10 cellular contexts compared by ENCODE assay signal in genomic region chr4:56910172-56910967, GRCh38. TPM values are rescaled to one million over a fixed set of nuclear protein-coding genes. Genes with fewer than 3 reads are reported as not detected.
DNase-seq lines count a peak whose midpoint lies in the region; ATAC-seq, FAIRE-seq and TF ChIP-seq lines count a peak whose summit lies in the region.
"Had no signal": no experiment of that assay in that cellular context is flagged by ENCODE, and none has a peak within 500 bp of the region (broad histone marks: within the 10 kb centered on the region; RNA-seq: fewer than 3 reads in every experiment).

No MANE protein-coding gene starts in this region.

- H3K79me1 ChIP-seq in mesenchymal stem cell (replicated peaks; ENCODE audit: low read length, poor library complexity, severe bottlenecking): no peaks in the 10 kb centered on the region

- H2BK12ac ChIP-seq in mesenchymal stem cell (ENCODE audit: low read length in 2 of 2): no peak overlapping the region

- CTCF ChIA-PET in A549 (lab: Yijun Ruan, JAX) (interaction anchor here (0.6 kb wide), 1 partner anchor 111 kb away, joined by 3 read pairs; no protein-coding TSS in a partner anchor), HEK293T (lab: Yijun Ruan, JAX) (no interaction called here)

- DNase-seq in A549 (ENCODE audit: low read depth in 1 of 2, low spot score in 1 of 2) (no peak), HEK293T (ENCODE audit: extremely low spot score) (no peak), astrocyte of the cerebellum (ENCODE audit: low read depth) (no peak), mesenchymal stem cell (no peak), NCI-H1105 treated with DMSO at 0.1 percent for 48 hours (lab: John Stamatoyannopoulos, UW) (no peak), GM20000 (ENCODE audit: low spot score) (no peak), BE2C (no peak), colonic mucosa (no peak)

- H2BK120ac ChIP-seq in mesenchymal stem cell (ENCODE audit: low read depth, low read length): no peak overlapping the region

- H3K4me2 ChIP-seq in A549 (peak overlapping the region; percentile 82), mesenchymal stem cell (ENCODE audit: low read length, poor library complexity, severe bottlenecking) (peak overlapping the region; percentile 43)

- H3K27ac ChIP-seq in A549 (peak overlapping the region; percentile 92 to 99; a peak in 5 of 6 replicates), mesenchymal stem cell (ENCODE audit: low read length, poor library complexity, severe bottlenecking) (no peak overlapping the region), colonic mucosa (no peak overlapping the region)

- FAIRE-seq in A549 (lab: Jason Lieb, UNC): no peak
- FAIRE-seq: HTR-8/SVneo, islet of Langerhans had no signal

- ATAC-seq in A549: no peak

- H3K4ac ChIP-seq in mesenchymal stem cell (ENCODE audit: low read depth in 1 of 2, low read length in 2 of 2): no peak overlapping the region

- no peak for TF ChIP-seq CTCF in A549 (IDR thresholded peaks at IDR 0.05)
- TF ChIP-seq CTCF in astrocyte of the cerebellum (IDR thresholded peaks at IDR 0.05; ENCODE audit: low read depth, low read length, missing control alignments): no peak
- no peak for TF ChIP-seq CTCF in GM20000 (IDR thresholded peaks at IDR 0.05; ENCODE audit: extremely low read depth, missing control alignments)
- no peak for TF ChIP-seq CTCF in BE2C (IDR thresholded peaks at IDR 0.05; ENCODE audit: low read depth, low read length)
- TF ChIP-seq CTCF in colonic mucosa (IDR thresholded peaks at IDR 0.05): no peak

- peaks cover 7 to 15% of the 10 kb centered on the region in 2 experiments for H3K36me3 ChIP-seq in mesenchymal stem cell (ENCODE audit: control insufficient read depth in 1 of 2, insufficient read depth in 2 of 2, low read depth in 1 of 2, low read length in 2 of 2)
- no peaks in the 10 kb centered on the region for H3K36me3 ChIP-seq in BE2C
- H3K36me3 ChIP-seq in colonic mucosa: no peaks in the 10 kb centered on the region

- no peak overlapping the region for H2BK5ac ChIP-seq in mesenchymal stem cell (ENCODE audit: low read depth, low read length, poor library complexity, severe bottlenecking)

- no peak overlapping the region for H3K14ac ChIP-seq in mesenchymal stem cell (ENCODE audit: low read length in 2 of 2)

- intact Hi-C loops in colonic mucosa (cut with DNase I): loop anchor here (10.0 kb wide), 1 partner anchor 54 kb away; no protein-coding TSS in a partner anchor

- H3K4me1 ChIP-seq in A549 (peaks cover 15% of the 10 kb centered on the region), mesenchymal stem cell (ENCODE audit: control insufficient read depth, insufficient read depth, low read depth, low read length) (peaks cover 9% of the 10 kb centered on the region), BE2C (no peaks in the 10 kb centered on the region), colonic mucosa (peaks cover 10% of the 10 kb centered on the region)

- H3K27me3 ChIP-seq in mesenchymal stem cell (ENCODE audit: control insufficient read depth in 1 of 2, insufficient read depth in 1 of 2, low read length in 2 of 2): peaks cover 4 to 6% of the 10 kb centered on the region in 2 experiments
- H3K27me3 ChIP-seq in BE2C: peaks cover 48% of the 10 kb centered on the region
- no peaks in the 10 kb centered on the region for H3K27me3 ChIP-seq in colonic mucosa

- POLR2A ChIA-PET in A549 (lab: Yijun Ruan, JAX): no interaction called here
- POLR2A ChIA-PET in HEK293T (lab: Yijun Ruan, JAX): interaction anchor here (1.0 kb wide), 1 partner anchor 68 kb away, joined by 5 read pairs; the partner anchor contains the start of gene POLR2B

- no peak for TF ChIP-seq RAD21 in A549 (conservative IDR thresholded peaks at IDR 0.05 in 1 of 2, IDR thresholded peaks at IDR 0.05 in 1 of 2)

- in situ Hi-C loops in astrocyte of the cerebellum (cut with HindIII; ENCODE audit: low sequenced_read_pairs): no loop called here

- H3K4me3 ChIP-seq in A549: peak overlapping the region; percentile 96
- peak overlapping the region; percentile 92 for H3K4me3 ChIP-seq in astrocyte of the cerebellum (ENCODE audit: low read depth, low read length)
- peak overlapping the region in 1 of 2 experiments; percentile 96 for H3K4me3 ChIP-seq in mesenchymal stem cell (ENCODE audit: insufficient read depth in 1 of 2, low read depth in 1 of 2, low read length in 2 of 2)
- H3K4me3 ChIP-seq in BE2C (ENCODE audit: low read depth, low read length): no peak overlapping the region
- H3K4me3 ChIP-seq in colonic mucosa: no peak overlapping the region

- H2AK5ac ChIP-seq in mesenchymal stem cell (ENCODE audit: low read length, severe bottlenecking): no peak overlapping the region

- H3K9ac ChIP-seq in mesenchymal stem cell (ENCODE audit: low read length) (peak overlapping the region; percentile 95), colonic mucosa (ENCODE audit: low read depth in 2 of 2, low read length in 2 of 2) (no peak overlapping the region)

- H2BK15ac ChIP-seq in mesenchymal stem cell (ENCODE audit: low read depth, poor library complexity, severe bottlenecking): no peak overlapping the region

- peak overlapping the region in 1 of 2 experiments; percentile 53 for H3K23ac ChIP-seq in mesenchymal stem cell (ENCODE audit: low read length in 2 of 2)

- 86% methylated on average over 6 of the region's 6 CpGs for WGBS in A549 (ENCODE audit: missing lambda C conversion rate)
- WGBS in mesenchymal stem cell: 73% methylated on average over 6 of the region's 6 CpGs

- no peak for TF ChIP-seq EP300 in A549 (IDR thresholded peaks at IDR 0.05)

- no peak overlapping the region for H3K18ac ChIP-seq in mesenchymal stem cell (ENCODE audit: low read depth in 1 of 2, low read length in 2 of 2)

- H2AFZ ChIP-seq in mesenchymal stem cell (ENCODE audit: low read depth, low read length): no peak overlapping the region

- no peak overlapping the region for H4K8ac ChIP-seq in mesenchymal stem cell (ENCODE audit: low read length)

- no peaks in the 10 kb centered on the region for H3K9me3 ChIP-seq in A549
- H3K9me3 ChIP-seq in mesenchymal stem cell (ENCODE audit: control insufficient read depth, low read length): no peaks in the 10 kb centered on the region
- H3K9me3 ChIP-seq in BE2C: no peaks in the 10 kb centered on the region
- no peaks in the 10 kb centered on the region for H3K9me3 ChIP-seq in colonic mucosa

- no peak overlapping the region for H4K91ac ChIP-seq in mesenchymal stem cell (ENCODE audit: low read length)

- no peak for TF ChIP-seq POLR2A in A549 (IDR thresholded peaks at IDR 0.05; ENCODE audit: low read length)

TF ChIP-seq in A549, 52 proteins besides CTCF, POLR2A, EP300 and RAD21 (continues in another document):
- no peak for TF ChIP-seq MAX (IDR thresholded peaks at IDR 0.05)
- no peak for TF ChIP-seq CHD2 (IDR thresholded peaks at IDR 0.05; ENCODE audit: low read length, partially characterized antibody)
- no peak for TF ChIP-seq GATA3 (IDR thresholded peaks at IDR 0.05; ENCODE audit: borderline replicate concordance)
- no peak for TF ChIP-seq TP53 (CRISPR knock-in tag; IDR thresholded peaks at IDR 0.05)
- TF ChIP-seq EHMT2 (IDR thresholded peaks at IDR 0.05; ENCODE audit: low read depth): no peak
- no peak for TF ChIP-seq KDM5A (IDR thresholded peaks at IDR 0.05)
- TF ChIP-seq ESRRA (IDR thresholded peaks at IDR 0.05; ENCODE audit: borderline replicate concordance, low read length): no peak
- no peak for TF ChIP-seq MAZ (IDR thresholded peaks at IDR 0.05; ENCODE audit: borderline replicate concordance, low read depth, low read length)
- no peak for TF ChIP-seq RNF2 (IDR thresholded peaks at IDR 0.05; ENCODE audit: borderline replicate concordance, low read depth)

TF ChIP-seq in HEK293T, 16 proteins besides CTCF, POLR2A, EP300 and RAD21:
- peak; percentile 78 for TF ChIP-seq PKNOX1 (IDR thresholded peaks at IDR 0.05)
- TF ChIP-seq HDGF (IDR thresholded peaks at IDR 0.05; ENCODE audit: borderline replicate concordance): no peak
- TF ChIP-seq ARNT (IDR thresholded peaks at IDR 0.05): no peak

RNA-seq across cellular contexts. Expression of gene REST, which starts 2.7 kb away (rescaled TPM):
- polyA plus RNA-seq in A549 (2011; rRNA removed): 18.4 and 18.6 TPM in 2 replicates
- 2.8 and 3.5 TPM in 2 replicates for polyA plus RNA-seq in A549 (2012; cell fraction: cytosol; rRNA removed)
- 2.2 and 2.6 TPM in 2 replicates for polyA plus RNA-seq in A549 (2012; cell fraction: nucleus; rRNA removed)
- polyA plus RNA-seq in A549 (2017; fragmentation: RNase III; extraction: RNeasy Plus Mini Kit Qiagen cat#74134 plus additional on column Dnase treatment): 7.4 to 8.8 TPM (median 8.2 TPM) in 3 replicates
- polyA minus RNA-seq in A549 (2011; rRNA and poly(A)+ RNA removed): 25.6 and 28.9 TPM in 2 replicates
- 20.9 TPM for polyA plus RNA-seq in mesenchymal stem cell (2013, experiment 1 of 2)
- 20.2 TPM for polyA plus RNA-seq in mesenchymal stem cell (2013, experiment 2 of 2)
- 0.06 TPM for polyA plus RNA-seq in BE2C (2012; ENCODE audit: insufficient read depth, insufficient read length, low read depth)
- 10 to 100 TPM; 27.8 to 31.9 TPM for total RNA-seq in colonic mucosa

Comparison
In these comparisons a context has a peak if more than half of its experiments do, and no peak if none do; other contexts are left out.
1. H3K27ac ChIP-seq: peak in A549 (2 of 2); none in mesenchymal stem cell (single experiment) and colonic mucosa (single experiment).
2. H3K4me3 ChIP-seq: peak in A549 (single experiment) and astrocyte of the cerebellum (single experiment); none in BE2C (single experiment) and colonic mucosa (single experiment).